Comparison of ENCODE assay signal across 21 cellular contexts in genomic region chr3:17188378-17188777, GRCh38.
DNase-seq lines count a peak whose midpoint lies in the region; ATAC-seq, FAIRE-seq and TF ChIP-seq lines count a peak whose summit lies in the region.
"Had no signal": no experiment of that assay in that cellular context is flagged by ENCODE, and none has a peak within 500 bp of the region (broad histone marks: within the 10 kb centered on the region; RNA-seq: fewer than 3 reads in every experiment).

No MANE protein-coding gene starts in this region.

- H3K4me2 ChIP-seq in osteoblast (ENCODE audit: insufficient read depth, low read length), result no peak overlapping the region
- H3K4me2 ChIP-seq: A549, KMS-11, SK-N-SH had no signal

- H3K9me3 ChIP-seq in HUES48 (ENCODE audit: control insufficient read depth, insufficient read depth, low read length) (no peaks in the 10 kb centered on the region), skeletal muscle tissue (ENCODE audit: control insufficient read depth in 3 of 3, low read length in 3 of 3) (no peaks in the 10 kb centered on the region), osteoblast (ENCODE audit: low read depth, low read length) (no peaks in the 10 kb centered on the region)
- H3K9me3 ChIP-seq: A549; BLaER1 treated with 17β-estradiol and CSF1 and Interleukin-3, amounts not matched to agents 10 nM and 100 nM; Peyer's patch; SK-N-SH had no signal

- H2AFZ ChIP-seq in osteoblast (ENCODE audit: low read length), result no peak overlapping the region

- DNase-seq in GM18507 (ENCODE audit: extremely low spot score, insufficient read length, low read depth), result no peak
- peak; percentile 18 for DNase-seq in middle frontal gyrus (ENCODE audit: extremely low spot score, low spot score)
- no peak for DNase-seq in GM13976 (ENCODE audit: low spot score)
- no peak for DNase-seq in osteoblast (ENCODE audit: insufficient read length, low spot score, missing footprints)
- DNase-seq: AML-193; CD4-positive, alpha-beta T cell; DMS53; MM.1S; NCI-H2029 treated with DMSO at 0.1 percent for 48 hours; NCI-H510A; OCI-M1; Peyer's patch; SK-N-SH had no signal

- no peaks in the 10 kb centered on the region for H3K27me3 ChIP-seq in HUES48 (ENCODE audit: control insufficient read depth, insufficient read depth, low read length)
- H3K27me3 ChIP-seq in skeletal muscle tissue (ENCODE audit: control insufficient read depth in 3 of 3, insufficient read depth in 3 of 3, low read length in 3 of 3), result no peaks in the 10 kb centered on the region
- no peaks in the 10 kb centered on the region for H3K27me3 ChIP-seq in osteoblast (ENCODE audit: insufficient read depth, low read length)
- H3K27me3 ChIP-seq: BLaER1 treated with 17β-estradiol and CSF1 and Interleukin-3, amounts not matched to agents 10 nM and 100 nM; Peyer's patch had no signal

- H3K4me3 ChIP-seq in HUES48 (ENCODE audit: low read depth, low read length) (no peak overlapping the region), skeletal muscle tissue (ENCODE audit: low read length in 3 of 3) (no peak overlapping the region), osteoblast (ENCODE audit: insufficient read depth, low read length) (no peak overlapping the region)
- H3K4me3 ChIP-seq: A549; BLaER1 treated with 17β-estradiol and CSF1 and Interleukin-3, amounts not matched to agents 10 nM and 100 nM; Peyer's patch had no signal

- H3K36me3 ChIP-seq in HUES48 (ENCODE audit: control insufficient read depth, insufficient read depth, low read length) (no peaks in the 10 kb centered on the region), skeletal muscle tissue (ENCODE audit: control insufficient read depth in 3 of 3, insufficient read depth in 3 of 3, low read length in 3 of 3) (peaks cover 0 to 4% (median 0%) of the 10 kb centered on the region in 3 donors), osteoblast (ENCODE audit: insufficient read depth, low read length) (no peaks in the 10 kb centered on the region)

- H3K79me2 ChIP-seq in osteoblast (ENCODE audit: insufficient read depth, low read length), result no peaks in the 10 kb centered on the region

- H3K27ac ChIP-seq in HUES48 (ENCODE audit: low read depth, low read length), result peak overlapping the region; percentile 21
- peak overlapping the region; percentile 45 for H3K27ac ChIP-seq in skeletal muscle tissue (ENCODE audit: low read depth, low read length)
- no peak overlapping the region for H3K27ac ChIP-seq in osteoblast (ENCODE audit: low read depth, low read length)
- H3K27ac ChIP-seq: A549; BLaER1 treated with 17β-estradiol and CSF1 and Interleukin-3, amounts not matched to agents 10 nM and 100 nM; KMS-11; Peyer's patch had no signal

- H4K20me1 ChIP-seq in osteoblast (ENCODE audit: insufficient read depth, low read length), result no peaks in the 10 kb centered on the region
- H4K20me1 ChIP-seq: BLaER1 treated with 17β-estradiol and CSF1 and Interleukin-3, amounts not matched to agents 10 nM and 100 nM had no signal

- ATAC-seq in GM19455 (IDR thresholded peaks at IDR 0.05; ENCODE audit: unreplicated experiment), result no peak
- ATAC-seq: A549, HCT116 had no signal

- H3K9ac ChIP-seq in HUES48 (ENCODE audit: low read depth, low read length) (no peak overlapping the region), skeletal muscle tissue (ENCODE audit: low read depth in 1 of 3, low read length in 3 of 3) (no peak overlapping the region)
- H3K9ac ChIP-seq: BLaER1 treated with 17β-estradiol and CSF1 and Interleukin-3, amounts not matched to agents 10 nM and 100 nM; KMS-11; SK-N-SH had no signal

- peaks cover 31% of the 10 kb centered on the region for H3K4me1 ChIP-seq in HUES48 (ENCODE audit: control insufficient read depth, insufficient read depth, low read length)
- peaks cover 13 to 28% (median 15%) of the 10 kb centered on the region in 3 donors for H3K4me1 ChIP-seq in skeletal muscle tissue (ENCODE audit: control insufficient read depth in 3 of 3, insufficient read depth in 3 of 3, low read length in 3 of 3)
- peaks cover 9% of the 10 kb centered on the region for H3K4me1 ChIP-seq in osteoblast (ENCODE audit: insufficient read depth, low read length)

- FAIRE-seq in GM18507 (lab: Jason Lieb, UNC), result peak; percentile 44
- FAIRE-seq: A549, H1 had no signal

- in situ Hi-C loops in GM13976 (cut with MboI; ENCODE audit: low sequenced_read_pairs, unreplicated experiment), result no loop called here

- TF ChIP-seq CTCF in GM13976 (IDR thresholded peaks at IDR 0.05; ENCODE audit: borderline replicate concordance, control extremely low read depth, extremely low read depth, insufficient read depth, missing control alignments), result no peak
- TF ChIP-seq CTCF in osteoblast (IDR thresholded peaks at IDR 0.05; ENCODE audit: extremely low read depth, low read depth, low read length), result no peak
